15 cellular contexts compared by ENCODE assay signal in the genomic region with DNA sequence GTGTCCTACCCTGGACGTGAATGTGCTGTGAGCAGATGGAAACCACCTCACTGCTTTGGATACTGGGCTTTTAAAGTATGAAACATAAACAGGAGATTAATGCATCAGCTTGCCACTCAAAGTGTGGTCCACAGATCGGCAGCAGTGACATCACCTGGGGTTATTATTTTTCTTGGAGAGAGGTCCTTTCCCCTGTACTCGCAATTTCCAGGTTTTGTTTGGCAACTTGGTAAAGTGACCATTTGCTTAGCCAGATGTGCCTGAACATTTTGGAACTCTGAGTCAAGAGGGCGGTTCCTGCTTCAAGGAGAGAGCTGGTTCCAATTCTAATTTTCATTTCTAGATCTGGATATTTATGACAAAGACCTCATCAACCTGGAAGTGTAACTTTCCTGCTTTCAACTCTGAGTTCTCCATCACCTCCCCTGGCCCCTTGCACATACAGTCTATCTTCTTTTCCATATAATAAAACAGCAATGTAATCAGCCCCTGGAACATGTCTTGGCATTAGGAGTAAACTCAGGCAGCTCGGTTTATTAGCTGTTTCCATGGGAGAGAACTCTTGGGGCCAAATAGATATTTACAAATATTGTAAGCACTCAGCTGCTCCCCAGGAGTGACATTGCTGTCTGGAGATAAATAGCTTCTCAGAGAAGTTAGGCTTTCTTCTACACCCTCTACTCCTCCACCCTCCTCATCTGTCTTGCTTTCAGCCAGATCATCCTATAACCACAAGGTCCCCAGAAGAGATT.
A peak's percentile ranks its signal among the peaks of the same experiment; 100 is the strongest.
DNase-seq lines count a peak whose midpoint lies in the region; ATAC-seq and TF ChIP-seq lines count a peak whose summit lies in the region.
"Had no signal": no experiment of that assay in that cellular context is flagged by ENCODE, and none has a peak within 500 bp of the region (broad histone marks: within the 10 kb centered on the region; RNA-seq: fewer than 3 reads in every experiment).

No MANE protein-coding gene starts in this region.

- ATAC-seq in GM21723 (IDR thresholded peaks at IDR 0.05; ENCODE audit: unreplicated experiment): no peak
- ATAC-seq: stimulated activated effector memory CD8-positive, alpha-beta T cell treated with anti-CD3 and anti-CD28 coated beads, Interleukin-12 subunit alpha, Interleukin-12 subunit beta, amount 100 ng/mL, for 72 hours had no signal

- no peaks in the 10 kb centered on the region for H3K36me3 ChIP-seq in SK-N-MC (ENCODE audit: insufficient read depth, low read length)
- H3K36me3 ChIP-seq: adrenal gland had no signal

- peak; percentile 53 for DNase-seq in GM04503 (ENCODE audit: low read depth)
- no peak for DNase-seq in SK-N-MC (ENCODE audit: low read depth, low spot score)
- DNase-seq in foreskin fibroblast: peak; percentile 90 to 96
- DNase-seq in skeletal muscle cell (ENCODE audit: low read depth): peak; percentile 66
- no peak for DNase-seq in NCI-H2196 (lab: John Stamatoyannopoulos, UW; ENCODE audit: unreplicated experiment)
- DNase-seq in NCI-H2171 treated with DMSO at 0.1 percent for 48 hours (lab: John Stamatoyannopoulos, UW): no peak
- DNase-seq in HK-2 (ENCODE audit: unreplicated experiment): no peak
- DNase-seq: activated CD4-positive, alpha-beta memory T cell treated with anti-CD3 and anti-CD28 coated beads, Interleukin-2, amount 10 ng/mL, durations not matched to agents 7 days and 5 days; CD4-positive, alpha-beta T cell; NCI-H510A; SW 1271 had no signal

- no peak for TF ChIP-seq CTCF in foreskin fibroblast (IDR thresholded peaks at IDR 0.05; ENCODE audit: low read depth, low read length)

- no peak overlapping the region for H3K4me3 ChIP-seq in SK-N-MC
- no peak overlapping the region for H3K4me3 ChIP-seq in foreskin fibroblast (ENCODE audit: low read depth in 1 of 2, low read length in 2 of 2)
- no peak overlapping the region for H3K4me3 ChIP-seq in skeletal muscle cell (ENCODE audit: low read depth, low read length)
- H3K4me3 ChIP-seq: adrenal gland had no signal

- H3K9ac ChIP-seq in SK-N-MC (ENCODE audit: insufficient read length): no peak overlapping the region
- H3K9ac ChIP-seq: KMS-11 had no signal

- H3K27ac ChIP-seq in SK-N-MC: peak overlapping the region; percentile 40; the same call in 1 of the 2 replicates
- H3K27ac ChIP-seq: KMS-11 had no signal

- no peaks in the 10 kb centered on the region for H3K9me3 ChIP-seq in SK-N-MC (ENCODE audit: low read depth, low read length)
- H3K9me3 ChIP-seq: adrenal gland had no signal

Comparison
In these comparisons a context has a peak if more than half of its experiments do, and no peak if none do; other contexts are left out.
1. DNase-seq: peak in GM04503 (single experiment), foreskin fibroblast (2 of 2) and skeletal muscle cell (single experiment); none in SK-N-MC (single experiment), NCI-H2196 (single experiment), NCI-H2171 treated with DMSO at 0.1 percent for 48 hours (single experiment) and HK-2 (single experiment).